8 cellular contexts compared by ENCODE assay signal in genomic region chr1:8477199-8477982, GRCh38.
A peak's percentile ranks its signal among the peaks of the same experiment; 100 is the strongest.
DNase-seq lines count a peak whose midpoint lies in the region; ATAC-seq and TF ChIP-seq lines count a peak whose summit lies in the region.

No MANE protein-coding gene starts in this region.

- no peaks in the 10 kb centered on the region for H3K36me3 ChIP-seq in thoracic aorta

- H3K4me1 ChIP-seq in thoracic aorta (ENCODE audit: control insufficient read depth in 1 of 2, low read depth in 2 of 2), result peaks cover 6 to 31% of the 10 kb centered on the region in 2 donors

- peak overlapping the region; percentile 49 for H3K4me3 ChIP-seq in thoracic aorta

- DNase-seq in AG08395 (ENCODE audit: low spot score) (peak; percentile 65), dedifferentiated amniotic fluid mesenchymal stem cell (ENCODE audit: extremely low spot score) (peak; percentile 72), thoracic aorta (ENCODE audit: low spot score) (no peak), COLO829 (ENCODE audit: low spot score) (no peak), NCI-H1105 (lab: John Stamatoyannopoulos, UW) (no peak)
- DNase-seq in activated CD4-positive, CD25-positive, alpha-beta regulatory T cell treated with anti-CD3 and anti-CD28 coated beads, Interleukin-2, amount 50 U/mL, for 72 hours, result no peak

- peak; percentile 63 for ATAC-seq in GM19372 (IDR thresholded peaks at IDR 0.05; ENCODE audit: low read depth, unreplicated experiment)
- ATAC-seq in HG03520 (IDR thresholded peaks at IDR 0.05; ENCODE audit: unreplicated experiment), result peak; percentile 45
- no peak for ATAC-seq in thoracic aorta (ENCODE audit: insufficient number of reproducible peaks, low FRiP score, low read depth)

- H3K27me3 ChIP-seq in thoracic aorta (replicated peaks; ENCODE audit: insufficient read depth), result no peaks in the 10 kb centered on the region

- peak overlapping the region; percentile 37 to 60 for H3K27ac ChIP-seq in thoracic aorta

- no peaks in the 10 kb centered on the region for H3K9me3 ChIP-seq in thoracic aorta

- TF ChIP-seq CTCF in thoracic aorta (IDR thresholded peaks at IDR 0.05), result no peak

Comparison
In these comparisons a context has a peak if more than half of its experiments do, and no peak if none do; other contexts are left out.
1. DNase-seq: peak in AG08395 (single experiment) and dedifferentiated amniotic fluid mesenchymal stem cell (single experiment); none in thoracic aorta (single experiment), activated CD4-positive, CD25-positive, alpha-beta regulatory T cell treated with anti-CD3 and anti-CD28 coated beads, Interleukin-2, amount 50 U/mL, for 72 hours (single experiment), COLO829 (single experiment) and NCI-H1105 (single experiment).